In the genomic region with DNA sequence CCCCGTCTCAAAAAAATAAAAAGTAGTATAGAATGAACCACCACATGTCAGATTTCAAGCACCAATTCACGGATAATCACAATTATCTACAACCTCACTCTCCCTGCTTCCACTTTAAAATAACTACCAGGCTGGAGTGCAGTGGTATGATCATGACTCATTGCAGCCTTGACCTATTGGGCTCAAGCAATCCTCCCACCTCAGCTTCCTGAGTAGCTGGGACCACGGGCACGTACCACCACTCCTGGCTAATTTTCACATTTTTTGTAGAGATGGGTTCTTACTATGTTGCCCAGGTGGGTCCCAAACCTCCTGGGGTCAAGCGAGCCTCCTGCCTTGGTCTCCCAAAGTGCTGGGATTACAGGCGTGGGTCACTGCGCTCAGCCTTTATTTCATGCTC, we compare ENCODE assay signal across 13 cellular contexts. TPM values are rescaled to one million over a fixed set of nuclear protein-coding genes. Genes with fewer than 3 reads are reported as not detected.
DNase-seq lines count a peak whose midpoint lies in the region; ATAC-seq and TF ChIP-seq lines count a peak whose summit lies in the region.
"Had no signal": no experiment of that assay in that cellular context is flagged by ENCODE, and none has a peak within 500 bp of the region (broad histone marks: within the 10 kb centered on the region; RNA-seq: fewer than 3 reads in every experiment).

No MANE protein-coding gene starts in this region.

- no peaks in the 10 kb centered on the region for H3K9me2 ChIP-seq in MM.1S (replicated peaks; ENCODE audit: insufficient read depth, low read length)

- no peak overlapping the region for H3K4me3 Mint-ChIP-seq in endothelial cell (ENCODE audit: unreplicated experiment)
- H3K4me3 Mint-ChIP-seq: CD8-positive, alpha-beta memory T cell; endodermal cell had no signal

- peaks cover 3% of the 10 kb centered on the region; the same call in 1 of the 2 replicates for H3F3A ChIP-seq in MM.1S (ENCODE audit: insufficient read depth, low read length)

- H3K27ac ChIP-seq in RWPE1 (peak overlapping the region; percentile 27), esophagus squamous epithelium (peak overlapping the region in 3 of 4 donors; percentile 22 to 85 (median 83)), skin epidermis (peak overlapping the region in 14 of 21 experiments; percentile 7 to 89 (median 78)), MM.1S (ENCODE audit: low read length) (no peak overlapping the region)
- H3K27ac ChIP-seq: right lobe of liver had no signal

- DNase-seq in ELR (ENCODE audit: low read depth) = peak; percentile 76
- DNase-seq in RWPE1 (ENCODE audit: low spot score) = no peak
- DNase-seq in esophagus squamous epithelium (lab: John Stamatoyannopoulos, UW) = no peak
- DNase-seq in amygdala (lab: John Stamatoyannopoulos, UW) = no peak
- no peak for DNase-seq in endothelial cell (ENCODE audit: low spot score)
- no peak for DNase-seq in MM.1S
- DNase-seq: CD8-positive, alpha-beta memory T cell; GOT3; NCI-H2081; right lobe of liver had no signal

- peaks cover 30 to 73% (median 33%) of the 10 kb centered on the region in 3 donors for H3K4me1 ChIP-seq in esophagus squamous epithelium
- peaks cover 12% of the 10 kb centered on the region for H3K4me1 ChIP-seq in MM.1S (ENCODE audit: low read length)

- H3K9me3 Mint-ChIP-seq in endothelial cell (ENCODE audit: unreplicated experiment) = no peaks in the 10 kb centered on the region
- H3K9me3 Mint-ChIP-seq: endodermal cell had no signal

- no peaks in the 10 kb centered on the region for H4K20me1 ChIP-seq in MM.1S (ENCODE audit: insufficient read depth, low read length)

- H3K79me2 ChIP-seq in MM.1S (ENCODE audit: low read length) = no peaks in the 10 kb centered on the region

- no peak for ATAC-seq in HG02610 (IDR thresholded peaks at IDR 0.05; ENCODE audit: unreplicated experiment)

- H3K27me3 Mint-ChIP-seq in endothelial cell (ENCODE audit: unreplicated experiment) = peaks cover 2% of the 10 kb centered on the region

- no peak for TF ChIP-seq POLR2A in esophagus squamous epithelium (IDR thresholded peaks at IDR 0.05)

- intact Hi-C loops in esophagus squamous epithelium (cut with DNase I) = no loop called here

- H3K9me3 ChIP-seq in esophagus squamous epithelium = no peaks in the 10 kb centered on the region
- H3K9me3 ChIP-seq in MM.1S (replicated peaks; ENCODE audit: insufficient read depth, low read length) = no peaks in the 10 kb centered on the region
- H3K9me3 ChIP-seq: right lobe of liver had no signal

- WGBS in esophagus squamous epithelium, 2 donors = 81 to 93% methylated on average over 5 to 7 of the region's 7 CpGs

- H3K27me3 ChIP-seq in esophagus squamous epithelium (no peaks in the 10 kb centered on the region), MM.1S (replicated peaks; ENCODE audit: insufficient read depth, low read length) (no peaks in the 10 kb centered on the region)
- H3K27me3 ChIP-seq: right lobe of liver had no signal

- H3K4me3 ChIP-seq in esophagus squamous epithelium = no peak overlapping the region
- H3K4me3 ChIP-seq in skin epidermis = no peak overlapping the region
- H3K4me3 ChIP-seq in MM.1S (ENCODE audit: low read length) = no peak overlapping the region
- H3K4me3 ChIP-seq: right lobe of liver had no signal

- no peak overlapping the region for H2AFZ ChIP-seq in MM.1S (ENCODE audit: low read length)

- CTCF ChIA-PET in RWPE1 (lab: Yijun Ruan, JAX) = no interaction called here

- no peak overlapping the region for H3K4me2 ChIP-seq in MM.1S (ENCODE audit: low read depth, low read length)

- H3K36me3 ChIP-seq in esophagus squamous epithelium (peaks cover 0 to 11% (median 0%) of the 10 kb centered on the region in 3 donors), MM.1S (replicated peaks; ENCODE audit: insufficient read depth, low read length) (no peaks in the 10 kb centered on the region)

- POLR2A ChIA-PET in RWPE1 (lab: Yijun Ruan, JAX; ENCODE audit: low non-redundant PET) = no interaction called here

- peaks cover 45% of the 10 kb centered on the region for H3K4me1 Mint-ChIP-seq in endothelial cell (ENCODE audit: unreplicated experiment)
- H3K4me1 Mint-ChIP-seq: CD8-positive, alpha-beta memory T cell had no signal

- no peak for TF ChIP-seq CTCF in RWPE1 (conservative IDR thresholded peaks at IDR 0.05; ENCODE audit: low read depth)
- no peak for TF ChIP-seq CTCF in esophagus squamous epithelium (IDR thresholded peaks at IDR 0.05)
- TF ChIP-seq CTCF in endothelial cell (IDR thresholded peaks at IDR 0.05; ENCODE audit: unreplicated experiment) = no peak
- TF ChIP-seq CTCF in MM.1S (IDR thresholded peaks at IDR 0.05; ENCODE audit: low read length) = no peak

- H3K36me3 Mint-ChIP-seq in endothelial cell (ENCODE audit: low read depth, unreplicated experiment) = peaks cover 34% of the 10 kb centered on the region

- no peak overlapping the region for H3K27ac Mint-ChIP-seq in endothelial cell (ENCODE audit: unreplicated experiment)
- H3K27ac Mint-ChIP-seq: CD8-positive, alpha-beta memory T cell; endodermal cell had no signal

- no peak overlapping the region for H3K9ac ChIP-seq in MM.1S (ENCODE audit: low read length)

RNA-seq across cellular contexts. Expression of a gene that starts 38.1 kb away (rescaled TPM):
- total RNA-seq in esophagus squamous epithelium (not detected), endothelial cell (ENCODE audit: unreplicated experiment) (not detected)
- total RNA-seq: CD8-positive, alpha-beta memory T cell; endodermal cell; right lobe of liver had no signal
